Comparison of ENCODE assay signal across 8 cellular contexts in the genomic region with DNA sequence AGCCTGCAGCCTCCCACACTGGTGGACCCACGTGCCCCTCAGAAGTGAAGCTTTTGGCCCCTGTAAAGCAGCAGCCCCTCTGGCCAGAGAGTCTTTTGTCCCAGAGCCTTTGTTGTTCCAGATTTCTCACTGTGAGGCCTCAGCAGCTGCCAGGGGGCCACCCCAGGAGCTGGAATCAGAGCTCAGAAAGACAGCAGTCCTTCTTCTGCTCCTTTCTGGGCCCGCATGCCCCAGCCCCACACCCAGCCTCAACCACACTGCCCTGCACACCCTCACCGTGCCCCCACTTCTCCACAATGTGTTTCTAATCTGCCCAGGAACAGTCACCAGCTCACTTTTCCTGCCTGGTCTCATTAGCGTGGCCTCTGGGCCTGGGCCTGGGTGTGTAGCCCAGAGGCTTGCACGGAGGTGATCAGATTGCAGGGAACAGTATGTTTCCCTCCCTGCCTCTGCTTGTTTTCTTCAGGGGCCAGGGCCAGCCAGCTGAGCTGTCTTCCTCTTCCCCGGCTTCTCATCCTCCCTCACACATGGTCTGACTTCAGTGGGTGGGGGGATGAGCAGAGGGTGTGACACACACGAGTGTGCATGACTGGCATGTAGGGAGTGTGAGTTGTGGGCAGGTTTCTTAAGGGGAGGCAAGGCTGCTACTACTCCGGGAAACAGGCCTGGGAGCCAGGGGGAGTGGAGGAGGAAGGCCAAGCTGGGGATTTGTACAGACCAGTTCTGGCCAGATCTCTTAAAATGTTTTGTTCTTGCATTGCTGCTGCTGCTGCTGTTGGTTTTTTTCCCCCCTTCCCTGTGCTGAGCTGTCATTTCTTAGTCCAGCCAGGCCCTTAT.
DNase-seq lines count a peak whose midpoint lies in the region; ATAC-seq and TF ChIP-seq lines count a peak whose summit lies in the region.

No MANE protein-coding gene starts in this region.

- no peaks in the 10 kb centered on the region for H4K20me1 ChIP-seq in GM23248 (ENCODE audit: insufficient read depth)

- WGBS in GM23248 (ENCODE audit: low coverage in 1 of 2, low lambda C conversion rate in 2 of 2, missing lambda C conversion rate in 2 of 2), 2 experiments = 1 to 3% methylated on average over 8 of the region's 8 CpGs

- peak; percentile 86 for DNase-seq in GM23248
- peak; percentile 3 for DNase-seq in SK-N-DZ (ENCODE audit: low spot score)
- peak; percentile 78 for DNase-seq in fibroblast of the aortic adventitia (ENCODE audit: low read depth)
- peak; percentile 65 for DNase-seq in omental fat pad (ENCODE audit: low spot score)
- no peak for DNase-seq in NCI-H2227 treated with DMSO at 0.1 percent for 48 hours (lab: John Stamatoyannopoulos, UW)
- no peak for DNase-seq in CD4-positive, alpha-beta T cell
- no peak for DNase-seq in activated gamma-delta T cell treated with Interleukin-2 at 50 U/mL for 16 hours
- no peak for DNase-seq in CD4-positive, alpha-beta memory T cell

- intact Hi-C loops in CD4-positive, alpha-beta T cell (cut with DNase I, micrococcal nuclease) = loop anchor here (1.0 kb wide), 4 partner anchors 57 to 665 kb away; no protein-coding TSS in a partner anchor
- intact Hi-C loops in CD4-positive, alpha-beta memory T cell (cut with micrococcal nuclease) = loop anchor here (1.0 to 5.0 kb wide), 3 partner anchors 59 to 698 kb away; no protein-coding TSS in a partner anchor

- H3K4me1 ChIP-seq in GM23248 (ENCODE audit: insufficient read depth) = peaks cover 21% of the 10 kb centered on the region
- H3K4me1 ChIP-seq in CD4-positive, alpha-beta memory T cell (ENCODE audit: insufficient read depth, low read length) = no peaks in the 10 kb centered on the region

- no peaks in the 10 kb centered on the region for H3K9me2 ChIP-seq in GM23248 (ENCODE audit: insufficient read depth)

- H3K4me1 Mint-ChIP-seq in CD4-positive, alpha-beta T cell (ENCODE audit: low read depth) = peaks cover 6% of the 10 kb centered on the region
- H3K4me1 Mint-ChIP-seq in CD4-positive, alpha-beta memory T cell = peaks cover 0 to 7% (median 5%) of the 10 kb centered on the region in 4 donors

- H3K4me3 Mint-ChIP-seq in CD4-positive, alpha-beta T cell = no peak overlapping the region
- H3K4me3 Mint-ChIP-seq in CD4-positive, alpha-beta memory T cell = no peak overlapping the region

- H3K27me3 Mint-ChIP-seq in CD4-positive, alpha-beta T cell = peaks cover 12% of the 10 kb centered on the region
- H3K27me3 Mint-ChIP-seq in CD4-positive, alpha-beta memory T cell = peaks cover 5 to 9% of the 10 kb centered on the region in 2 donors

- H3K27ac ChIP-seq in GM23248 = peak overlapping the region; percentile 85
- no peak overlapping the region for H3K27ac ChIP-seq in CD4-positive, alpha-beta T cell (ENCODE audit: low read depth, low read length)
- no peak overlapping the region for H3K27ac ChIP-seq in CD4-positive, alpha-beta memory T cell (ENCODE audit: low read depth, low read length)

- H3K4me2 ChIP-seq in GM23248 (ENCODE audit: unreplicated experiment) = peak overlapping the region; percentile 19

- H3K36me3 Mint-ChIP-seq in CD4-positive, alpha-beta T cell (ENCODE audit: low read depth) = no peaks in the 10 kb centered on the region
- no peaks in the 10 kb centered on the region for H3K36me3 Mint-ChIP-seq in CD4-positive, alpha-beta memory T cell

- H3K79me2 ChIP-seq in GM23248 (ENCODE audit: insufficient read depth) = no peaks in the 10 kb centered on the region

- no peaks in the 10 kb centered on the region for H3K27me3 ChIP-seq in GM23248 (replicated peaks; ENCODE audit: insufficient read depth)
- H3K27me3 ChIP-seq in CD4-positive, alpha-beta T cell (ENCODE audit: control insufficient read depth, insufficient read depth, low read length) = no peaks in the 10 kb centered on the region
- no peaks in the 10 kb centered on the region for H3K27me3 ChIP-seq in CD4-positive, alpha-beta memory T cell (ENCODE audit: insufficient read depth, low read length)

- H2AFZ ChIP-seq in GM23248 = peak overlapping the region; percentile 81

- H3K4me3 ChIP-seq in GM23248 (no peak overlapping the region), fibroblast of the aortic adventitia (ENCODE audit: low read depth, low read length) (no peak overlapping the region)
- no peak overlapping the region for H3K4me3 ChIP-seq in CD4-positive, alpha-beta memory T cell (ENCODE audit: low read length in 2 of 2)

- CTCF ChIA-PET in CD4-positive, alpha-beta T cell (lab: Charles Lee) = interaction anchor here (1.1 to 3.3 kb wide), 23 partner anchors 8 to 272 kb away, joined by 3 to 67 read pairs (median 5); partner anchors contain the start of genes GLUL and TEDDM1
- CTCF ChIA-PET in CD4-positive, alpha-beta memory T cell (lab: Charles Lee; ENCODE audit: partially characterized antibody) = interaction anchor here (0.6 to 10.3 kb wide), 48 partner anchors 8 to 665 kb away, joined by 3 to 357 read pairs (median 5); partner anchors contain the start of genes GLUL and TEDDM1

- no peak for TF ChIP-seq CTCF in fibroblast of the aortic adventitia (IDR thresholded peaks at IDR 0.05; ENCODE audit: insufficient read depth, low read length)
- no peak for TF ChIP-seq CTCF in omental fat pad (IDR thresholded peaks at IDR 0.05)
- TF ChIP-seq CTCF in CD4-positive, alpha-beta T cell (IDR thresholded peaks at IDR 0.05) = no peak

- ATAC-seq in omental fat pad (ENCODE audit: low FRiP score) = peak; percentile 95
- no peak for ATAC-seq in CD4-positive, alpha-beta T cell (ENCODE audit: poor library complexity)

- H3K9me3 Mint-ChIP-seq in CD4-positive, alpha-beta T cell = no peaks in the 10 kb centered on the region
- H3K9me3 Mint-ChIP-seq in CD4-positive, alpha-beta memory T cell = no peaks in the 10 kb centered on the region

- POLR2A ChIA-PET in CD4-positive, alpha-beta T cell (lab: Charles Lee) = interaction anchor here (1.2 to 3.3 kb wide), 4 partner anchors 55 to 253 kb away, joined by 3 to 22 read pairs (median 7); no protein-coding TSS in a partner anchor
- POLR2A ChIA-PET in CD4-positive, alpha-beta memory T cell (lab: Charles Lee; ENCODE audit: partially characterized antibody) = interaction anchor here (0.9 to 2.4 kb wide), 6 partner anchors 9 to 252 kb away, joined by 3 to 18 read pairs (median 6); partner anchors contain the start of gene GLUL

- no peaks in the 10 kb centered on the region for H3K9me3 ChIP-seq in GM23248 (ENCODE audit: low read depth)
- no peaks in the 10 kb centered on the region for H3K9me3 ChIP-seq in CD4-positive, alpha-beta T cell (ENCODE audit: control insufficient read depth, low read length)
- H3K9me3 ChIP-seq in CD4-positive, alpha-beta memory T cell (ENCODE audit: control insufficient read depth in 1 of 2, low read length in 2 of 2) = no peaks in the 10 kb centered on the region

- no peak overlapping the region for H3K27ac Mint-ChIP-seq in CD4-positive, alpha-beta T cell
- H3K27ac Mint-ChIP-seq in CD4-positive, alpha-beta memory T cell = no peak overlapping the region

- H3K36me3 ChIP-seq in GM23248 (ENCODE audit: low read depth) = no peaks in the 10 kb centered on the region
- H3K36me3 ChIP-seq in CD4-positive, alpha-beta memory T cell (ENCODE audit: insufficient read depth, low read length) = no peaks in the 10 kb centered on the region

- H3F3A ChIP-seq in GM23248 (ENCODE audit: insufficient read depth) = peaks cover 16% of the 10 kb centered on the region

- peak overlapping the region; percentile 71 for H3K9ac ChIP-seq in GM23248

- in situ Hi-C loops in GM23248 (cut with MboI) = loop anchor here (5.0 kb wide), 1 partner anchor 253 kb away; no protein-coding TSS in a partner anchor

Comparison
In these comparisons a context has a peak if more than half of its experiments do, and no peak if none do; other contexts are left out.
1. DNase-seq: peak in GM23248 (single experiment), SK-N-DZ (single experiment), fibroblast of the aortic adventitia (single experiment) and omental fat pad (single experiment); none in NCI-H2227 treated with DMSO at 0.1 percent for 48 hours (single experiment), CD4-positive, alpha-beta T cell (0 of 10), activated gamma-delta T cell treated with Interleukin-2 at 50 U/mL for 16 hours (single experiment) and CD4-positive, alpha-beta memory T cell (0 of 5).